Comparison of ENCODE assay signal across 8 cellular contexts in the genomic region with DNA sequence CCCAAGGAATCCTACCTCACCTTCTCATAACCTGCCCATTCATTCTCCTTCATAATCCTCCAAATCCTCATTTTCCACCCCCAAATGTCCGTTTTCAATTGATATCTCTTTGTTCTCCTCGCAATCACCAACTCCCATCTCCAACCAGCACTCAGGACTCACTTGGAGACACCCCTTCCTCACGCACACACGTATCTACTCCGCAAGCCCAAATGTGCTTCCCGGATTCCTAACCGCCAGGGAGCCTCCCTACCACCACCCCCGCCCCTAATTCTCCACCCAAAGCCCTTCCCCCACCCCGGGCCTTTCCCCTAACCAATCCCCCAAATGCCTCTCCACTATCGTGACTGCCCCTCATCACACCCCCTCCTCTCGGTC. TPM values are rescaled to one million over a fixed set of nuclear protein-coding genes. Genes with fewer than 3 reads are reported as not detected.
DNase-seq lines count a peak whose midpoint lies in the region; ATAC-seq and TF ChIP-seq lines count a peak whose summit lies in the region.

No MANE protein-coding gene starts in this region.

- peaks cover 12 to 21% of the 10 kb centered on the region in 2 experiments for H3K36me3 ChIP-seq in mesenchymal stem cell (ENCODE audit: control insufficient read depth in 1 of 2, insufficient read depth in 2 of 2, low read depth in 1 of 2, low read length in 2 of 2)

- H3K4me1 ChIP-seq in mesenchymal stem cell (ENCODE audit: control insufficient read depth, insufficient read depth, low read depth, low read length), result peaks cover 9% of the 10 kb centered on the region

- H3K27me3 ChIP-seq in mesenchymal stem cell (ENCODE audit: control insufficient read depth in 1 of 2, insufficient read depth in 1 of 2, low read length in 2 of 2), result no peaks in the 10 kb centered on the region

- peak overlapping the region in 1 of 2 experiments; percentile 69 for H3K4ac ChIP-seq in mesenchymal stem cell (ENCODE audit: low read depth in 1 of 2, low read length in 2 of 2)

- H3K4me1 Mint-ChIP-seq in brain, result peaks cover 58% of the 10 kb centered on the region

- H3K4me3 ChIP-seq in AG04449 (ENCODE audit: low read depth, low read length) (peak overlapping the region; percentile 95), mesenchymal stem cell (ENCODE audit: insufficient read depth in 1 of 2, low read depth in 1 of 2, low read length in 2 of 2) (peak overlapping the region; percentile 84 to 97)

- DNase-seq in AG04449 (ENCODE audit: low read depth, low spot score) (no peak), mesenchymal stem cell (peak; percentile 19), C1 segment of cervical spinal cord (lab: John Stamatoyannopoulos, UW) (no peak)
- no peak for DNase-seq in stimulated activated CD4-positive, alpha-beta T cell treated with anti-CD3 and anti-CD28 coated beads, Interleukin-15, amount 100 ng/mL, for 24 hours

- H2AK5ac ChIP-seq in mesenchymal stem cell (ENCODE audit: low read length, severe bottlenecking), result peak overlapping the region; percentile 63

- POLR2A ChIA-PET in AG04449 (lab: Yijun Ruan, JAX), result interaction anchor here (0.8 to 2.6 kb wide), 6 partner anchors 14 to 49 kb away, joined by 3 to 23 read pairs (median 4); no protein-coding TSS in a partner anchor

- H3K79me1 ChIP-seq in mesenchymal stem cell (replicated peaks; ENCODE audit: low read length, poor library complexity, severe bottlenecking), result peaks cover 14% of the 10 kb centered on the region

- no peak for TF ChIP-seq CTCF in AG04449 (IDR thresholded peaks at IDR 0.05; ENCODE audit: insufficient read depth, low read length, missing control alignments)
- no peak for TF ChIP-seq CTCF in brain (conservative IDR thresholded peaks at IDR 0.05)

- H3K27ac ChIP-seq in mesenchymal stem cell (ENCODE audit: low read length, poor library complexity, severe bottlenecking), result peak overlapping the region; percentile 21

- H2BK120ac ChIP-seq in mesenchymal stem cell (ENCODE audit: low read depth, low read length), result peak overlapping the region; percentile 93

- peaks cover 17% of the 10 kb centered on the region for H3K27me3 Mint-ChIP-seq in brain

- H3K4me3 Mint-ChIP-seq in brain, result peak overlapping the region; percentile 97 to 100 (median 98)

- peak overlapping the region; percentile 79 for H3K4me2 ChIP-seq in mesenchymal stem cell (ENCODE audit: low read length, poor library complexity, severe bottlenecking)

- peak overlapping the region in 1 of 2 experiments; percentile 95 for H3K14ac ChIP-seq in mesenchymal stem cell (ENCODE audit: low read length in 2 of 2)

- H2BK12ac ChIP-seq in mesenchymal stem cell (ENCODE audit: low read length in 2 of 2), result no peak overlapping the region

- H3K9me3 Mint-ChIP-seq in brain, result no peaks in the 10 kb centered on the region

- no peaks in the 10 kb centered on the region for H3K36me3 Mint-ChIP-seq in brain

- no peaks in the 10 kb centered on the region for H3K9me3 ChIP-seq in mesenchymal stem cell (ENCODE audit: control insufficient read depth, low read length)

- no peak overlapping the region for H2BK5ac ChIP-seq in mesenchymal stem cell (ENCODE audit: low read depth, low read length, poor library complexity, severe bottlenecking)

- no peak overlapping the region for H2AFZ ChIP-seq in mesenchymal stem cell (ENCODE audit: low read depth, low read length)

- no peak for TF ChIP-seq POLR2A in GM18505 (IDR thresholded peaks at IDR 0.05; ENCODE audit: borderline replicate concordance, extremely low read depth, insufficient read depth, insufficient read length)

- H3K18ac ChIP-seq in mesenchymal stem cell (ENCODE audit: low read depth in 1 of 2, low read length in 2 of 2), result peak overlapping the region in 1 of 2 experiments; percentile 73

- H3K27ac Mint-ChIP-seq in brain, result peak overlapping the region; percentile 99 to 100 (median 100)

- WGBS in mesenchymal stem cell, result under 1% methylated on average over 11 of the region's 11 CpGs

- peak overlapping the region; percentile 39 for H2BK15ac ChIP-seq in mesenchymal stem cell (ENCODE audit: low read depth, poor library complexity, severe bottlenecking)

- peak; percentile 6 for ATAC-seq in HG02885 (IDR thresholded peaks at IDR 0.05; ENCODE audit: poor library complexity, unreplicated experiment)
- ATAC-seq in GM18505 (IDR thresholded peaks at IDR 0.05; ENCODE audit: unreplicated experiment), result no peak
- no peak for ATAC-seq in GM21381 (IDR thresholded peaks at IDR 0.05; ENCODE audit: unreplicated experiment)

- H4K91ac ChIP-seq in mesenchymal stem cell (ENCODE audit: low read length), result peak overlapping the region; percentile 85

- no peak overlapping the region for H3K23ac ChIP-seq in mesenchymal stem cell (ENCODE audit: low read length in 2 of 2)

- CTCF ChIA-PET in AG04449 (lab: Yijun Ruan, JAX), result interaction anchor here (1.1 to 10.7 kb wide), 6 partner anchors 15 to 51 kb away, joined by 3 to 199 read pairs (median 8); no protein-coding TSS in a partner anchor

- peak overlapping the region; percentile 93 for H4K8ac ChIP-seq in mesenchymal stem cell (ENCODE audit: low read length)

- H3K9ac ChIP-seq in mesenchymal stem cell (ENCODE audit: low read length), result peak overlapping the region; percentile 99

RNA-seq across cellular contexts. Expression of a gene that starts 0.3 kb away (rescaled TPM):
- 26.4 TPM for polyA plus RNA-seq in brain (ENCODE audit: insufficient read depth, low read depth, low replicate concordance)
- 139 TPM for polyA plus RNA-seq in mesenchymal stem cell (2013, experiment 1 of 2)
- 132 TPM for polyA plus RNA-seq in mesenchymal stem cell (2013, experiment 2 of 2)

RNA-seq across cellular contexts. Expression of a gene that starts 0.6 kb away (rescaled TPM):
- polyA plus RNA-seq in brain (ENCODE audit: insufficient read depth, low read depth, low replicate concordance), result 21.9 TPM
- 19.1 TPM for polyA plus RNA-seq in mesenchymal stem cell (2013, experiment 1 of 2)
- polyA plus RNA-seq in mesenchymal stem cell (2013, experiment 2 of 2), result 19.2 TPM
